Comparison of ENCODE assay signal across 8 cellular contexts in the genomic region with DNA sequence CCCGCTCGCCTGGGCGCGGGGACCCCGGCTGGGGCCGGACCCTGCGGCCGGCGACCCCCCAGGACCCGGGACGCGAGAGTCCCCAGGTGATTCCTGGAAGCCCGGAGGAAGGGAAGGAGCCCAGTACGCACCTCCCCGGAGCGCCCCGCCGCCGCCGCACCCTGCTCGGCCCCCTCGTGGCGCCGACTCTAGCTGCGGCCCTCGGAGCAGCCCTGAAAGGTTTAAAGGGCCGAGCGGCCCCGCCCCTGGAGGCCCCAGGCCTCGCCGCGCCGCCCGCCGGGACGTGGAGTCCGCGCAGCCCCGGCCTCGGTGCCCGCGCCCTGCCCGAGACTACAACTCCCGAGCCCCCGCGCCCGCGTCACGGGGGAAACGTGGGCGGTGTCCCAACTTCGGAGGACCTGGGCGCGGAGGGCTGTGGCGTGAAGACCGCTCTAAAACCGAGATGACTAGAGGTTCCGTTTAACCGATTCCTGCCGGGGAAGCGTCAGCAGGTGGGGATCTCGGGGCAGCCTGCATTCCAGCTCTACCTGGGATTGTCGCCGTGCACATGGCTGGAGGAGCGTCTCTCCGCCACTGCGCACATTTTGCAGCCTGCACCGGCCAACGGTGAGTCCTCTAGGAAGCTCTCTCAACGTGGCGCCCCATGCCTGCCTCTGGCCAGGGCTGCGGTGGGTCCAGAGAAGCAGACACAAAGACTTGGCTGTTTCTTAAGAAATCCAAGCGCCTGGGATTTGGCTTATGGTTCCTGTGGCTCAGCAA. TPM values are rescaled to one million over a fixed set of nuclear protein-coding genes. Genes with fewer than 3 reads are reported as not detected.
DNase-seq lines count a peak whose midpoint lies in the region; ATAC-seq lines count a peak whose summit lies in the region.

A gene with protein sequence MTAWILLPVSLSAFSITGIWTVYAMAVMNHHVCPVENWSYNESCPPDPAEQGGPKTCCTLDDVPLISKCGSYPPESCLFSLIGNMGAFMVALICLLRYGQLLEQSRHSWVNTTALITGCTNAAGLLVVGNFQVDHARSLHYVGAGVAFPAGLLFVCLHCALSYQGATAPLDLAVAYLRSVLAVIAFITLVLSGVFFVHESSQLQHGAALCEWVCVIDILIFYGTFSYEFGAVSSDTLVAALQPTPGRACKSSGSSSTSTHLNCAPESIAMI (minus strand): TSS at position 223 of the 759 bp plus-strand sequence. CDS start 750 bp downstream, outside the sequence.

- ATAC-seq in GM19025 (IDR thresholded peaks at IDR 0.05; ENCODE audit: low read depth, unreplicated experiment), result peak; percentile 94
- peak; percentile 93 for ATAC-seq in HG03196 (IDR thresholded peaks at IDR 0.05; ENCODE audit: unreplicated experiment)
- peak; percentile 91 for ATAC-seq in left lobe of liver

- H3K27ac Mint-ChIP-seq in activated CD4-positive, alpha-beta T cell treated with anti-CD3 and anti-CD28 coated beads, Interleukin-2, amount 10 ng/mL, durations not matched to agents 7 days and 5 days, result peak within 1 kb of the TSS; percentile 77

- CTCF ChIA-PET in activated CD4-positive, alpha-beta T cell treated with anti-CD3 and anti-CD28 coated beads, Interleukin-2, amount 10 ng/mL, durations not matched to agents 7 days and 5 days (lab: Charles Lee), result interaction anchor here (0.5 to 1.6 kb wide), 6 partner anchors 9 to 523 kb away, joined by 3 to 5 read pairs (median 4); a partner anchor contains a TSS

- H3K27me3 Mint-ChIP-seq in activated CD4-positive, alpha-beta T cell treated with anti-CD3 and anti-CD28 coated beads, Interleukin-2, amount 10 ng/mL, durations not matched to agents 7 days and 5 days, result peaks cover 2% of the 10 kb centered on the region

- DNase-seq in Ammon's horn (ENCODE audit: low spot score) (peak; percentile 94), NCI-H524 treated with DMSO at 0.1 percent for 48 hours (lab: John Stamatoyannopoulos, UW) (peak; percentile 19), dedifferentiated amniotic fluid mesenchymal stem cell (ENCODE audit: extremely low spot score) (peak; percentile 79), left lobe of liver (ENCODE audit: low spot score) (peak; percentile 96)
- peak; percentile 77 for DNase-seq in activated CD4-positive, alpha-beta T cell treated with anti-CD3 and anti-CD28 coated beads, Interleukin-2, amount 10 ng/mL, durations not matched to agents 7 days and 5 days
- DNase-seq in stimulated activated CD4-positive, alpha-beta T cell treated with anti-CD3 and anti-CD28 coated beads, Interleukin-2, amount 100 ng/mL, for 4 hours (ENCODE audit: low read depth), result peak; percentile 78

- H3K4me1 Mint-ChIP-seq in activated CD4-positive, alpha-beta T cell treated with anti-CD3 and anti-CD28 coated beads, Interleukin-2, amount 10 ng/mL, durations not matched to agents 7 days and 5 days, result peaks cover 12% of the 10 kb centered on the region

- no peaks in the 10 kb centered on the region for H3K9me3 Mint-ChIP-seq in activated CD4-positive, alpha-beta T cell treated with anti-CD3 and anti-CD28 coated beads, Interleukin-2, amount 10 ng/mL, durations not matched to agents 7 days and 5 days

- peaks cover 6% of the 10 kb centered on the region for H3K36me3 Mint-ChIP-seq in activated CD4-positive, alpha-beta T cell treated with anti-CD3 and anti-CD28 coated beads, Interleukin-2, amount 10 ng/mL, durations not matched to agents 7 days and 5 days (ENCODE audit: low read depth)

- peak within 1 kb of the TSS; percentile 78 for H3K4me3 Mint-ChIP-seq in activated CD4-positive, alpha-beta T cell treated with anti-CD3 and anti-CD28 coated beads, Interleukin-2, amount 10 ng/mL, durations not matched to agents 7 days and 5 days

- POLR2A ChIA-PET in activated CD4-positive, alpha-beta T cell treated with anti-CD3 and anti-CD28 coated beads, Interleukin-2, amount 10 ng/mL, durations not matched to agents 7 days and 5 days (lab: Charles Lee), result no interaction called here

RNA-seq across cellular contexts. Expression of the gene that starts here (rescaled TPM):
- 1 to 10 TPM; 1.5 to 1.7 TPM for total RNA-seq in activated CD4-positive, alpha-beta T cell treated with anti-CD3 and anti-CD28 coated beads, Interleukin-2, amount 10 ng/mL, durations not matched to agents 7 days and 5 days
- 20.0 TPM for total RNA-seq in left lobe of liver

Comparison
In these comparisons a context has a peak if more than half of its experiments do, and no peak if none do; other contexts are left out.
1. Peak in every context shown above with its lines: DNase-seq and ATAC-seq.
2. DNase-seq: peak in every context shown above with its lines; median percentile 96 in left lobe of liver; 94 in Ammon's horn; 79 in dedifferentiated amniotic fluid mesenchymal stem cell; 78 in stimulated activated CD4-positive, alpha-beta T cell treated with anti-CD3 and anti-CD28 coated beads, Interleukin-2, amount 100 ng/mL, for 4 hours; 77 in activated CD4-positive, alpha-beta T cell treated with anti-CD3 and anti-CD28 coated beads, Interleukin-2, amount 10 ng/mL, durations not matched to agents 7 days and 5 days; 19 in NCI-H524 treated with DMSO at 0.1 percent for 48 hours.